Comparison of ENCODE assay signal across 18 cellular contexts in the genomic region with DNA sequence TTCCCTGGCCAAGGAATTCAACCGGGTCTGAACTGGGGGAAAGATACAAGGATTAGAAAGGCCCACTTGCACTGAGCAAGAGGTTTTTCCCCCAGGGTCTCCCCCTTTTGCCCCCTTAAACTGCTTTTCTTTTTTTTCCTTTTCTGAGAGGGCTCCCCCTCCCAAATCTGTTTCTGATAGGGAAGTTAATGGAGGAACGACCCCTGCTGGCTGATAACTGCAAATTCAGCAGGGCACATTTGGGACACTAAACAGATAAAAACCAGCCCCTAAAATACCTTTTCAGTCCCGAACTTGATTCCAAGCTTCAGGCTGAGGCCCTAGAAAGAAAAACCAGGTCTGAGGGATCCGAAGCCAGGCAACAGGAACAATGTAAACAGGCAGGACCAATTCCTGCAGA.
DNase-seq lines count a peak whose midpoint lies in the region; ATAC-seq and TF ChIP-seq lines count a peak whose summit lies in the region.
"Had no signal": no experiment of that assay in that cellular context is flagged by ENCODE, and none has a peak within 500 bp of the region (broad histone marks: within the 10 kb centered on the region; RNA-seq: fewer than 3 reads in every experiment).

No MANE protein-coding gene starts in this region.

- no peaks in the 10 kb centered on the region for H3F3A ChIP-seq in GM23338 (replicated peaks; ENCODE audit: low read depth)

- peak overlapping the region; percentile 61; the same call in 1 of the 2 replicates for H2AFZ ChIP-seq in GM23338

- no peaks in the 10 kb centered on the region for H3K9me3 ChIP-seq in vagina
- H3K9me3 ChIP-seq: right atrium auricular region had no signal

- DNase-seq in GM23338 (ENCODE audit: low spot score) (peak; percentile 66), OCI-M1 (lab: John Stamatoyannopoulos, UW) (peak; percentile 3), epithelial cell of proximal tubule (ENCODE audit: low read depth) (no peak), COLO829 (ENCODE audit: low spot score) (no peak), retina (no peak), vagina (ENCODE audit: extremely low spot score in 2 of 2) (no peak)
- DNase-seq: activated CD4-positive, alpha-beta memory T cell treated with anti-CD3 and anti-CD28 coated beads, Interleukin-2, amount 10 ng/mL, durations not matched to agents 7 days and 5 days; activated gamma-delta T cell treated with Interleukin-2 at 50 U/mL for 16 hours; HCEC 1CT; NCI-H187; stimulated activated CD4-positive, alpha-beta T cell treated with anti-CD3 and anti-CD28 coated beads, Interleukin-4, amount 100 ng/mL, for 24 hours; stimulated activated naive CD8-positive, alpha-beta T cell treated with anti-CD3 and anti-CD28 coated beads, Interleukin-15, Interleukin-2, amounts not matched to agents 100 U/mL and 50 U/mL, for 24 hours had no signal

- H3K9me2 ChIP-seq in GM23338 (ENCODE audit: insufficient read depth) = no peaks in the 10 kb centered on the region

- H3K27me3 Mint-ChIP-seq in GM23338 (ENCODE audit: insufficient read depth, low read depth, poor library complexity) = no peaks in the 10 kb centered on the region
- H3K27me3 Mint-ChIP-seq: activated CD4-positive, alpha-beta memory T cell treated with anti-CD3 and anti-CD28 coated beads, Interleukin-2, amount 10 ng/mL, durations not matched to agents 7 days and 5 days; central memory CD8-positive, alpha-beta T cell had no signal

- peaks cover 14% of the 10 kb centered on the region for H3K36me3 Mint-ChIP-seq in GM23338 (ENCODE audit: low read depth)
- H3K36me3 Mint-ChIP-seq: CD14-positive monocyte had no signal

- no peak for TF ChIP-seq POLR2A in vagina (IDR thresholded peaks at IDR 0.05)

- H3K79me2 ChIP-seq in GM23338 (replicated peaks; ENCODE audit: insufficient read depth) = no peaks in the 10 kb centered on the region

- H3K27ac Mint-ChIP-seq in GM23338 = no peak overlapping the region
- H3K27ac Mint-ChIP-seq: activated CD4-positive, alpha-beta memory T cell treated with anti-CD3 and anti-CD28 coated beads, Interleukin-2, amount 10 ng/mL, durations not matched to agents 7 days and 5 days; T-helper 1 cell treated with Interleukin-12 subunit alpha and Interleukin-12 subunit beta and Interleukin-4 antibody, amounts not matched to agents 30 μg/mL and 1 μg/mL, for 36 hours had no signal

- intact Hi-C loops in vagina (cut with DNase I) = no loop called here

- H3K4me3 ChIP-seq in GM23338 = no peak overlapping the region
- no peak overlapping the region for H3K4me3 ChIP-seq in epithelial cell of proximal tubule (ENCODE audit: low read depth, low read length)
- no peak overlapping the region for H3K4me3 ChIP-seq in vagina
- H3K4me3 ChIP-seq: right atrium auricular region had no signal

- H3K9me3 Mint-ChIP-seq in GM23338 = peaks cover 23% of the 10 kb centered on the region
- H3K9me3 Mint-ChIP-seq: activated CD4-positive, alpha-beta memory T cell treated with anti-CD3 and anti-CD28 coated beads, Interleukin-2, amount 10 ng/mL, durations not matched to agents 7 days and 5 days; T-helper 1 cell treated with Interleukin-12 subunit alpha and Interleukin-12 subunit beta and Interleukin-4 antibody, amounts not matched to agents 30 μg/mL and 1 μg/mL, for 36 hours had no signal

- H3K4me1 Mint-ChIP-seq in GM23338 = peaks cover 6% of the 10 kb centered on the region; the same call in 1 of the 3 replicates
- H3K4me1 Mint-ChIP-seq: activated CD4-positive, alpha-beta memory T cell treated with anti-CD3 and anti-CD28 coated beads, Interleukin-2, amount 10 ng/mL, durations not matched to agents 7 days and 5 days; CD14-positive monocyte; central memory CD8-positive, alpha-beta T cell had no signal

- H3K36me3 ChIP-seq in GM23338 (ENCODE audit: insufficient read depth) (no peaks in the 10 kb centered on the region), vagina (no peaks in the 10 kb centered on the region)
- H3K36me3 ChIP-seq: right atrium auricular region had no signal

- no peak overlapping the region for H3K4me3 Mint-ChIP-seq in GM23338
- H3K4me3 Mint-ChIP-seq: activated CD4-positive, alpha-beta memory T cell treated with anti-CD3 and anti-CD28 coated beads, Interleukin-2, amount 10 ng/mL, durations not matched to agents 7 days and 5 days; CD14-positive monocyte; central memory CD8-positive, alpha-beta T cell; T-helper 1 cell treated with Interleukin-12 subunit alpha and Interleukin-12 subunit beta and Interleukin-4 antibody, amounts not matched to agents 30 μg/mL and 1 μg/mL, for 36 hours had no signal

- H3K4me1 ChIP-seq in GM23338 (ENCODE audit: insufficient read depth) = no peaks in the 10 kb centered on the region
- no peaks in the 10 kb centered on the region for H3K4me1 ChIP-seq in vagina
- H3K4me1 ChIP-seq: right atrium auricular region had no signal

- H3K4me2 ChIP-seq in GM23338 = no peak overlapping the region

- no peak overlapping the region for H3K27ac ChIP-seq in C4-2B
- H3K27ac ChIP-seq in GM23338 (ENCODE audit: low read depth) = no peak overlapping the region
- H3K27ac ChIP-seq in vagina = no peak overlapping the region
- H3K27ac ChIP-seq: right atrium auricular region had no signal

- ATAC-seq in GM23338 (no peak), GM21381 (IDR thresholded peaks at IDR 0.05; ENCODE audit: unreplicated experiment) (no peak)
- ATAC-seq: stimulated activated naive CD8-positive, alpha-beta T cell treated with anti-CD3 and anti-CD28 coated beads, Interleukin-15, Interleukin-2, amounts not matched to agents 100 U/mL and 50 U/mL, for 24 hours had no signal

- H3K27me3 ChIP-seq in GM23338 (ENCODE audit: insufficient read depth) (no peaks in the 10 kb centered on the region), vagina (no peaks in the 10 kb centered on the region)
- H3K27me3 ChIP-seq: right atrium auricular region had no signal

- TF ChIP-seq CTCF in C4-2B (conservative IDR thresholded peaks at IDR 0.05) = peak; percentile 76
- peak; percentile 72 to 79 for TF ChIP-seq CTCF in GM23338 (conservative IDR thresholded peaks at IDR 0.05; ENCODE audit: low read depth in 2 of 2)
- TF ChIP-seq CTCF in epithelial cell of proximal tubule (conservative IDR thresholded peaks at IDR 0.05; ENCODE audit: low read depth, low read length) = peak; percentile 35
- no peak for TF ChIP-seq CTCF in vagina (IDR thresholded peaks at IDR 0.05)

- H4K20me1 ChIP-seq in GM23338 (replicated peaks; ENCODE audit: insufficient read depth) = no peaks in the 10 kb centered on the region

TF ChIP-seq in GM23338, 12 proteins besides CTCF, POLR2A, EP300 and RAD21:
- no peak for TF ChIP-seq STAT1 (IDR thresholded peaks at IDR 0.05; ENCODE audit: unreplicated experiment)
- TF ChIP-seq, protein P1, sequence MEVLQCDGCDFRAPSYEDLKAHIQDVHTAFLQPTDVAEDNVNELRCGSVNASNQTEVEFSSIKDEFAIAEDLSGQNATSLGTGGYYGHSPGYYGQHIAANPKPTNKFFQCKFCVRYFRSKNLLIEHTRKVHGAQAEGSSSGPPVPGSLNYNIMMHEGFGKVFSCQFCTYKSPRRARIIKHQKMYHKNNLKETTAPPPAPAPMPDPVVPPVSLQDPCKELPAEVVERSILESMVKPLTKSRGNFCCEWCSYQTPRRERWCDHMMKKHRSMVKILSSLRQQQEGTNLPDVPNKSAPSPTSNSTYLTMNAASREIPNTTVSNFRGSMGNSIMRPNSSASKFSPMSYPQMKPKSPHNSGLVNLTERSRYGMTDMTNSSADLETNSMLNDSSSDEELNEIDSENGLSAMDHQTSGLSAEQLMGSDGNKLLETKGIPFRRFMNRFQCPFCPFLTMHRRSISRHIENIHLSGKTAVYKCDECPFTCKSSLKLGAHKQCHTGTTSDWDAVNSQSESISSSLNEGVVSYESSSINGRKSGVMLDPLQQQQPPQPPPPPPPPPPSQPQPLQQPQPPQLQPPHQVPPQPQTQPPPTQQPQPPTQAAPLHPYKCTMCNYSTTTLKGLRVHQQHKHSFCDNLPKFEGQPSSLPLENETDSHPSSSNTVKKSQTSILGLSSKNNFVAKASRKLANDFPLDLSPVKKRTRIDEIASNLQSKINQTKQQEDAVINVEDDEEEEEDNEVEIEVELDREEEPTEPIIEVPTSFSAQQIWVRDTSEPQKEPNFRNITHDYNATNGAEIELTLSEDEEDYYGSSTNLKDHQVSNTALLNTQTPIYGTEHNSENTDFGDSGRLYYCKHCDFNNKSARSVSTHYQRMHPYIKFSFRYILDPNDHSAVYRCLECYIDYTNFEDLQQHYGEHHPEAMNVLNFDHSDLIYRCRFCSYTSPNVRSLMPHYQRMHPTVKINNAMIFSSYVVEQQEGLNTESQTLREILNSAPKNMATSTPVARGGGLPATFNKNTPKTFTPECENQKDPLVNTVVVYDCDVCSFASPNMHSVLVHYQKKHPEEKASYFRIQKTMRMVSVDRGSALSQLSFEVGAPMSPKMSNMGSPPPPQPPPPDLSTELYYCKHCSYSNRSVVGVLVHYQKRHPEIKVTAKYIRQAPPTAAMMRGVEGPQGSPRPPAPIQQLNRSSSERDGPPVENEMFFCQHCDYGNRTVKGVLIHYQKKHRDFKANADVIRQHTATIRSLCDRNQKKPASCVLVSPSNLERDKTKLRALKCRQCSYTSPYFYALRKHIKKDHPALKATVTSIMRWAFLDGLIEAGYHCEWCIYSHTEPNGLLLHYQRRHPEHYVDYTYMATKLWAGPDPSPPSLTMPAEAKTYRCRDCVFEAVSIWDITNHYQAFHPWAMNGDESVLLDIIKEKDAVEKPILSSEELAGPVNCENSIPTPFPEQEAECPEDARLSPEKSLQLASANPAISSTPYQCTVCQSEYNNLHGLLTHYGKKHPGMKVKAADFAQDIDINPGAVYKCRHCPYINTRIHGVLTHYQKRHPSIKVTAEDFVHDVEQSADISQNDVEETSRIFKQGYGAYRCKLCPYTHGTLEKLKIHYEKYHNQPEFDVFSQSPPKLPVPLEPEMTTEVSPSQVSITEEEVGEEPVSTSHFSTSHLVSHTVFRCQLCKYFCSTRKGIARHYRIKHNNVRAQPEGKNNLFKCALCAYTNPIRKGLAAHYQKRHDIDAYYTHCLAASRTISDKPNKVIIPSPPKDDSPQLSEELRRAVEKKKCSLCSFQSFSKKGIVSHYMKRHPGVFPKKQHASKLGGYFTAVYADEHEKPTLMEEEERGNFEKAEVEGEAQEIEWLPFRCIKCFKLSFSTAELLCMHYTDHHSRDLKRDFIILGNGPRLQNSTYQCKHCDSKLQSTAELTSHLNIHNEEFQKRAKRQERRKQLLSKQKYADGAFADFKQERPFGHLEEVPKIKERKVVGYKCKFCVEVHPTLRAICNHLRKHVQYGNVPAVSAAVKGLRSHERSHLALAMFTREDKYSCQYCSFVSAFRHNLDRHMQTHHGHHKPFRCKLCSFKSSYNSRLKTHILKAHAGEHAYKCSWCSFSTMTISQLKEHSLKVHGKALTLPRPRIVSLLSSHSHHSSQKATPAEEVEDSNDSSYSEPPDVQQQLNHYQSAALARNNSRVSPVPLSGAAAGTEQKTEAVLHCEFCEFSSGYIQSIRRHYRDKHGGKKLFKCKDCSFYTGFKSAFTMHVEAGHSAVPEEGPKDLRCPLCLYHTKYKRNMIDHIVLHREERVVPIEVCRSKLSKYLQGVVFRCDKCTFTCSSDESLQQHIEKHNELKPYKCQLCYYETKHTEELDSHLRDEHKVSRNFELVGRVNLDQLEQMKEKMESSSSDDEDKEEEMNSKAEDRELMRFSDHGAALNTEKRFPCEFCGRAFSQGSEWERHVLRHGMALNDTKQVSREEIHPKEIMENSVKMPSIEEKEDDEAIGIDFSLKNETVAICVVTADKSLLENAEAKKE (CRISPR knock-in tag; IDR thresholded peaks at IDR 0.05) = no peak
TF ChIP-seq in GM23338: peak in this region for 0.

Comparison
In these comparisons a context has a peak if more than half of its experiments do, and no peak if none do; other contexts are left out.
1. CTCF ChIP-seq: peak in C4-2B (single experiment), GM23338 (2 of 2) and epithelial cell of proximal tubule (single experiment); none in vagina (0 of 3).
2. DNase-seq: peak in GM23338 (single experiment) and OCI-M1 (single experiment); none in epithelial cell of proximal tubule (single experiment), COLO829 (single experiment), retina (single experiment) and vagina (0 of 2).